1 cellular context compared by ENCODE assay signal in the genomic region with DNA sequence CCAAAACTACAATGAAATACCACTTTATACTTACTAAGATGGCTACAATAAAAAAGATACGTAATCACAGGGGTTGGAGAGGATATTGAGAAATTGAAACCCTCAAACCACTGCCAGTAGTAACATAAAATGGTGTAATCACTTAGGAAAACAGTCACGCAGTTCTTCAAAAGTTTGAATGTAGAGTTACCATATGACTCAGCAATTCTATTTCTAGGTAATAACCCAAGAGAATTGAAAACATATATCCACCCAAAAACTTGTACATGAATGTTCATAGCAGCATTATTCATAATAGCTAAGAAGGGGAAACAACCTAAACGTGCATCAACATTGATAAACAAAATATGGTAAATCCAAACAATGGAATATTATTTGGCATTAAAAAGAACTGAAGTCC.
TF ChIP-seq lines count a peak whose summit lies in the region.

No MANE protein-coding gene starts in this region.

TF ChIP-seq in WTC11, 78 proteins besides CTCF, POLR2A, EP300 and RAD21 (continued from another document):
- no peak for TF ChIP-seq CREM (CRISPR knock-in tag; IDR thresholded peaks at IDR 0.05)
- TF ChIP-seq ZNF232 (CRISPR knock-in tag; IDR thresholded peaks at IDR 0.05), result no peak
- TF ChIP-seq MYBL2 (CRISPR knock-in tag; IDR thresholded peaks at IDR 0.05), result no peak
- TF ChIP-seq CREB1 (CRISPR knock-in tag; IDR thresholded peaks at IDR 0.05), result no peak
- TF ChIP-seq, protein P1, sequence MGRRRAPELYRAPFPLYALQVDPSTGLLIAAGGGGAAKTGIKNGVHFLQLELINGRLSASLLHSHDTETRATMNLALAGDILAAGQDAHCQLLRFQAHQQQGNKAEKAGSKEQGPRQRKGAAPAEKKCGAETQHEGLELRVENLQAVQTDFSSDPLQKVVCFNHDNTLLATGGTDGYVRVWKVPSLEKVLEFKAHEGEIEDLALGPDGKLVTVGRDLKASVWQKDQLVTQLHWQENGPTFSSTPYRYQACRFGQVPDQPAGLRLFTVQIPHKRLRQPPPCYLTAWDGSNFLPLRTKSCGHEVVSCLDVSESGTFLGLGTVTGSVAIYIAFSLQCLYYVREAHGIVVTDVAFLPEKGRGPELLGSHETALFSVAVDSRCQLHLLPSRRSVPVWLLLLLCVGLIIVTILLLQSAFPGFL (CRISPR knock-in tag; IDR thresholded peaks at IDR 0.05; ENCODE audit: borderline replicate concordance), result no peak
- TF ChIP-seq ELF4 (CRISPR knock-in tag; IDR thresholded peaks at IDR 0.05; ENCODE audit: low read depth), result no peak
TF ChIP-seq in WTC11: peak in this region for 0.
